Comparison of ENCODE assay signal across 22 cellular contexts in genomic region chr6:16275230-16275574, GRCh38.
"Had no signal": no experiment of that assay in that cellular context is flagged by ENCODE, and none has a peak within 500 bp of the region (broad histone marks: within the 10 kb centered on the region; RNA-seq: fewer than 3 reads in every experiment).

No MANE protein-coding gene starts in this region.

- H3K27ac ChIP-seq: HL-60, KMS-11, SJSA1, SK-N-MC had no signal

- H3K4me2 ChIP-seq: KMS-11 had no signal

- DNase-seq: Kasumi-1, MM.1S, NCI-H1092 treated with DMSO at 0.1 percent for 48 hours, NCI-H1436, NCI-H187, NCI-H2029, NCI-H2081 treated with DMSO at 0.1 percent for 48 hours, NCI-H2171, NCI-H226, NCI-H446, NCI-H510A, NCI-H524 treated with DMSO at 0.1 percent for 48 hours, NCI-H748 treated with DMSO at 0.1 percent for 48 hours, Right ventricle myocardium superior, RPMI8226, SIG-M5 had no signal

- H3K4me3 Mint-ChIP-seq: IgD-negative memory B cell had no signal

- H3K27me3 ChIP-seq: SJSA1 had no signal

- H3K9me3 Mint-ChIP-seq: IgD-negative memory B cell had no signal

- H3K9ac ChIP-seq: KMS-11 had no signal

- H3K9me3 ChIP-seq: SJSA1 had no signal

- ATAC-seq: K562 had no signal

- H3K4me3 ChIP-seq: K562, SJSA1, SK-N-MC had no signal
